19 cellular contexts compared by ENCODE assay signal in genomic region chr16:2952679-2953078, GRCh38. TPM values are rescaled to one million over a fixed set of nuclear protein-coding genes. Genes with fewer than 3 reads are reported as not detected.
DNase-seq lines count a peak whose midpoint lies in the region; ATAC-seq, FAIRE-seq and TF ChIP-seq lines count a peak whose summit lies in the region.
"Had no signal": no experiment of that assay in that cellular context is flagged by ENCODE, and none has a peak within 500 bp of the region (broad histone marks: within the 10 kb centered on the region; RNA-seq: fewer than 3 reads in every experiment).

No MANE protein-coding gene starts in this region.

- H3K9me3 Mint-ChIP-seq in CD14-positive monocyte = peaks cover 0 to 2% (median 0%) of the 10 kb centered on the region in 7 donors
- H3K9me3 Mint-ChIP-seq: activated naive CD8-positive, alpha-beta T cell treated with anti-CD3 and anti-CD28 coated beads, Interleukin-2, amount 10 ng/mL, durations not matched to agents 7 days and 5 days; CD8-positive, alpha-beta T cell; naive thymus-derived CD8-positive, alpha-beta T cell had no signal

- no peak overlapping the region for H3K4me3 Mint-ChIP-seq in CD14-positive monocyte
- H3K4me3 Mint-ChIP-seq: activated naive CD8-positive, alpha-beta T cell treated with anti-CD3 and anti-CD28 coated beads, Interleukin-2, amount 10 ng/mL, durations not matched to agents 7 days and 5 days; CD8-positive, alpha-beta T cell; naive thymus-derived CD8-positive, alpha-beta T cell had no signal

- H3K27me3 Mint-ChIP-seq in CD14-positive monocyte (ENCODE audit: low read depth in 3 of 3) = peaks cover 0 to 9% (median 2%) of the 10 kb centered on the region in 3 donors

- FAIRE-seq in RCC 7860 (lab: Jason Lieb, UNC) = no peak
- FAIRE-seq: A204.1, GM19239 had no signal

- no peak for TF ChIP-seq CTCF in CD14-positive monocyte (IDR thresholded peaks at IDR 0.05)

- intact Hi-C loops in CD14-positive monocyte (cut with micrococcal nuclease) = no loop called here

- peaks cover 8 to 11% of the 10 kb centered on the region in 2 donors for H3K36me3 Mint-ChIP-seq in CD14-positive monocyte

- DNase-seq in NCI-H1436 (lab: John Stamatoyannopoulos, UW) (peak; percentile 52), NCI-H1436 treated with DMSO at 0.1 percent for 48 hours (lab: John Stamatoyannopoulos, UW) (no peak), NCI-H146 treated with DMSO at 0.1 percent for 48 hours (lab: John Stamatoyannopoulos, UW; ENCODE audit: unreplicated experiment) (peak; percentile 35), RPMI8226 (peak; percentile 96), myocyte (ENCODE audit: low read depth) (peak; percentile 71), CD14-positive monocyte (ENCODE audit: low spot score) (no peak), RCC 7860 (ENCODE audit: low spot score) (no peak)
- DNase-seq: activated CD4-positive, alpha-beta T cell treated with anti-CD3 and anti-CD28 coated beads for 4 hours; activated naive CD8-positive, alpha-beta T cell treated with anti-CD3 and anti-CD28 coated beads, Interleukin-2, amount 10 ng/mL, durations not matched to agents 7 days and 5 days; activated T-cell treated with anti-CD3 and anti-CD28 coated beads for 4 hours; CD8-positive, alpha-beta T cell; effector memory CD4-positive, alpha-beta T cell; NCI-H524 had no signal

- H3K4me1 Mint-ChIP-seq in CD14-positive monocyte = peaks cover 12% of the 10 kb centered on the region

- ATAC-seq in HG02642 (IDR thresholded peaks at IDR 0.05; ENCODE audit: poor library complexity, unreplicated experiment) = no peak
- ATAC-seq: CD8-positive, alpha-beta T cell; naive thymus-derived CD8-positive, alpha-beta T cell had no signal

- peak overlapping the region in 1 of 7 donors; percentile 30 for H3K27ac Mint-ChIP-seq in CD14-positive monocyte
- H3K27ac Mint-ChIP-seq: activated naive CD8-positive, alpha-beta T cell treated with anti-CD3 and anti-CD28 coated beads, Interleukin-2, amount 10 ng/mL, durations not matched to agents 7 days and 5 days; CD8-positive, alpha-beta T cell; naive thymus-derived CD8-positive, alpha-beta T cell had no signal

RNA-seq across cellular contexts. Expression of gene KREMEN2, which starts 11.4 kb away (rescaled TPM):
- total RNA-seq in myocyte = 10.4 and 17.8 TPM in 2 replicates
- 13.8 TPM for polyA plus RNA-seq in myocyte (2012)
- not detected for polyA plus RNA-seq in CD14-positive monocyte
- total RNA-seq: CD8-positive, alpha-beta T cell; liver; naive thymus-derived CD8-positive, alpha-beta T cell; T-helper 2 cell treated with Interferon-gamma antibody and Interleukin-4, amounts not matched to agents 100 ng/mL and 5 ng/mL, for 36 hours had no signal
- polyA plus RNA-seq: liver; naive thymus-derived CD8-positive, alpha-beta T cell had no signal

RNA-seq across cellular contexts. Expression of gene PAQR4, which starts 16.5 kb away (rescaled TPM):
- 14.6 and 18.0 TPM in 2 replicates for total RNA-seq in myocyte
- polyA plus RNA-seq in myocyte (2012) = 23.0 TPM
- polyA plus RNA-seq in CD14-positive monocyte = 1 to 10 TPM; 6.3 to 8.9 TPM

RNA-seq across cellular contexts. Expression of gene PKMYT1, which starts 27.6 kb away (rescaled TPM):
- total RNA-seq in myocyte = 0.53 and 6.7 TPM in 2 replicates
- polyA plus RNA-seq in myocyte (2012) = 6.0 TPM
- 1 to 10 TPM; 3.0 to 3.2 TPM for polyA plus RNA-seq in CD14-positive monocyte
- total RNA-seq: naive thymus-derived CD8-positive, alpha-beta T cell had no signal

RNA-seq across cellular contexts. Expression of gene FLYWCH1, which starts 40.9 kb away (rescaled TPM):
- 27.7 and 36.9 TPM in 2 replicates for total RNA-seq in myocyte
- 30.1 TPM for polyA plus RNA-seq in myocyte (2012)
- 1 to 10 TPM; 5.0 to 7.1 TPM for polyA plus RNA-seq in CD14-positive monocyte

Comparison
In these comparisons a context has a peak if more than half of its experiments do, and no peak if none do; other contexts are left out.
1. DNase-seq: peak in NCI-H1436 (single experiment), NCI-H146 treated with DMSO at 0.1 percent for 48 hours (single experiment), RPMI8226 (single experiment) and myocyte (single experiment); none in NCI-H1436 treated with DMSO at 0.1 percent for 48 hours (single experiment), CD14-positive monocyte (single experiment) and RCC 7860 (single experiment).